ENCODE assay signal across 24 cellular contexts in genomic region chr4:131531087-131531486, GRCh38.
"Had no signal": no experiment of that assay in that cellular context is flagged by ENCODE, and none has a peak within 500 bp of the region (broad histone marks: within the 10 kb centered on the region; RNA-seq: fewer than 3 reads in every experiment).

No MANE protein-coding gene starts in this region.

- H3K27me3 Mint-ChIP-seq: natural killer cell treated with Interleukin-12 subunit alpha and Interleukin-12 subunit beta and Interleukin-15 and Interleukin-18, amount 100 ng/mL, for 72 hours; stimulated activated naive CD8-positive, alpha-beta T cell treated with anti-CD3 and anti-CD28 coated beads, Interleukin-15, amount 100 ng/mL, for 72 hours had no signal

- H3K27ac Mint-ChIP-seq: activated naive CD4-positive, alpha-beta T cell treated with anti-CD3 and anti-CD28 coated beads for 36 hours; endodermal cell; natural killer cell treated with Interleukin-12 subunit alpha and Interleukin-12 subunit beta and Interleukin-15 and Interleukin-18, amount 100 ng/mL, for 72 hours; stimulated activated effector memory CD8-positive, alpha-beta T cell treated with anti-CD3 and anti-CD28 coated beads, Interleukin-12 subunit alpha, Interleukin-12 subunit beta, amount 100 ng/mL, for 72 hours; stimulated activated naive CD8-positive, alpha-beta T cell treated with anti-CD3 and anti-CD28 coated beads, Interleukin-15, amount 100 ng/mL, for 72 hours had no signal

- H3K4me3 ChIP-seq: cardiac muscle cell, esophagus squamous epithelium, gastrocnemius medialis, tibial artery had no signal

- H3K9me3 ChIP-seq: esophagus squamous epithelium, gastrocnemius medialis, tibial artery had no signal

- FAIRE-seq: islet of Langerhans, small intestine, urothelium cell line had no signal

- H3K36me3 Mint-ChIP-seq: natural killer cell treated with Interleukin-12 subunit alpha and Interleukin-12 subunit beta and Interleukin-15 and Interleukin-18, amount 100 ng/mL, for 72 hours; stimulated activated effector memory CD8-positive, alpha-beta T cell treated with anti-CD3 and anti-CD28 coated beads, Interleukin-12 subunit alpha, Interleukin-12 subunit beta, amount 100 ng/mL, for 72 hours had no signal

- H3K4me1 ChIP-seq: esophagus squamous epithelium, gastrocnemius medialis, tibial artery had no signal

- H3K27me3 ChIP-seq: cardiac muscle cell, esophagus squamous epithelium, gastrocnemius medialis, tibial artery had no signal

- H3K9me3 Mint-ChIP-seq: endodermal cell had no signal

- H3K27ac ChIP-seq: cardiac muscle cell, esophagus squamous epithelium, gastrocnemius medialis, tibial artery had no signal

- H3K36me3 ChIP-seq: cardiac muscle cell, esophagus squamous epithelium, gastrocnemius medialis, tibial artery had no signal

- DNase-seq: activated CD4-positive, alpha-beta T cell treated with anti-CD3 and anti-CD28 coated beads for 4 hours; activated CD4-positive, alpha-beta T cell treated with anti-CD3 and anti-CD28 coated beads, Interleukin-2, amount 50 U/mL, for 48 hours; activated CD4-positive, CD25-positive, alpha-beta regulatory T cell; activated CD8-positive, alpha-beta memory T cell treated with anti-CD3 and anti-CD28 coated beads, Interleukin-2, amount 50 U/mL, for 48 hours; activated effector memory CD4-positive, alpha-beta T cell treated with Interleukin-2 at 50 U/mL for 16 hours; activated naive CD4-positive, alpha-beta T cell treated with anti-CD3 and anti-CD28 coated beads for 36 hours; activated T-cell treated with anti-CD3 and anti-CD28 coated beads, Interleukin-2, amount 50 U/mL, for 48 hours; cortex of kidney; endodermal cell; esophagus squamous epithelium; gastrocnemius medialis; head of caudate nucleus; hypothalamus; small intestine; stimulated activated CD4-positive, alpha-beta T cell treated with anti-CD3 and anti-CD28 coated beads, Interleukin-2, amount 100 ng/mL, for 24 hours; stimulated activated naive CD8-positive, alpha-beta T cell treated with anti-CD3 and anti-CD28 coated beads, Interleukin-15, amount 100 ng/mL, for 72 hours; T-helper 9 cell; tibial artery had no signal

- ATAC-seq: gastrocnemius medialis; natural killer cell treated with Interleukin-12 subunit alpha and Interleukin-12 subunit beta and Interleukin-15 and Interleukin-18, amount 100 ng/mL, for 72 hours; sciatic nerve; stimulated activated effector memory CD8-positive, alpha-beta T cell treated with anti-CD3 and anti-CD28 coated beads, Interleukin-12 subunit alpha, Interleukin-12 subunit beta, amount 100 ng/mL, for 72 hours; stimulated activated naive CD8-positive, alpha-beta T cell treated with anti-CD3 and anti-CD28 coated beads, Interleukin-15, amount 100 ng/mL, for 72 hours had no signal

- H3K4me1 Mint-ChIP-seq: endodermal cell; stimulated activated effector memory CD8-positive, alpha-beta T cell treated with anti-CD3 and anti-CD28 coated beads, Interleukin-12 subunit alpha, Interleukin-12 subunit beta, amount 100 ng/mL, for 72 hours; stimulated activated naive CD8-positive, alpha-beta T cell treated with anti-CD3 and anti-CD28 coated beads, Interleukin-15, amount 100 ng/mL, for 72 hours had no signal

- H3K4me3 Mint-ChIP-seq: activated naive CD4-positive, alpha-beta T cell treated with anti-CD3 and anti-CD28 coated beads for 36 hours; endodermal cell; natural killer cell treated with Interleukin-12 subunit alpha and Interleukin-12 subunit beta and Interleukin-15 and Interleukin-18, amount 100 ng/mL, for 72 hours; stimulated activated effector memory CD8-positive, alpha-beta T cell treated with anti-CD3 and anti-CD28 coated beads, Interleukin-12 subunit alpha, Interleukin-12 subunit beta, amount 100 ng/mL, for 72 hours; stimulated activated naive CD8-positive, alpha-beta T cell treated with anti-CD3 and anti-CD28 coated beads, Interleukin-15, amount 100 ng/mL, for 72 hours had no signal
